1 cellular context compared by ENCODE assay signal in the genomic region with DNA sequence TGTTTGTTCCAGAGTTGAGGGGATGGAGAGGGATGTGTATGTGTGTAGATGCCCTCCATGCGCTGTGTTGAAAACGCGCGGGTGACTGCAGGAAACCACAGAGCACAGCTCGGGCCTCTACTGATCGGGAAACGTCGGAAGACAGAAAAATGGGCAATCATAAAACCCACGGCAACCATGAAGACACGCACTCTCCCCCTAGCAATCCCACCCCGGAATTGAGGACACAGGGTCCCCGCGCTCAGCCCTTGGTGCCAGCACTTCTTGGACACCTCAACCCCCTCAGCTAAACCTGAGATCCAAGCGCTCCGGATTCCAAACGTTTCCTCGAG.
A peak's percentile ranks its signal among the peaks of the same experiment; 100 is the strongest.
TF ChIP-seq lines count a peak whose summit lies in the region.

No MANE protein-coding gene starts in this region.

TF ChIP-seq in K562, 482 proteins besides CTCF, POLR2A, EP300 and RAD21 (continued from another document and continues in another):
- TF ChIP-seq, protein P1, sequence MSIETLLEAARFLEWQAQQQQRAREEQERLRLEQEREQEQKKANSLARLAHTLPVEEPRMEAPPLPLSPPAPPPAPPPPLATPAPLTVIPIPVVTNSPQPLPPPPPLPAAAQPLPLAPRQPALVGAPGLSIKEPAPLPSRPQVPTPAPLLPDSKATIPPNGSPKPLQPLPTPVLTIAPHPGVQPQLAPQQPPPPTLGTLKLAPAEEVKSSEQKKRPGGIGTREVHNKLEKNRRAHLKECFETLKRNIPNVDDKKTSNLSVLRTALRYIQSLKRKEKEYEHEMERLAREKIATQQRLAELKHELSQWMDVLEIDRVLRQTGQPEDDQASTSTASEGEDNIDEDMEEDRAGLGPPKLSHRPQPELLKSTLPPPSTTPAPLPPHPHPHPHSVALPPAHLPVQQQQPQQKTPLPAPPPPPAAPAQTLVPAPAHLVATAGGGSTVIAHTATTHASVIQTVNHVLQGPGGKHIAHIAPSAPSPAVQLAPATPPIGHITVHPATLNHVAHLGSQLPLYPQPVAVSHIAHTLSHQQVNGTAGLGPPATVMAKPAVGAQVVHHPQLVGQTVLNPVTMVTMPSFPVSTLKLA (conservative IDR thresholded peaks at IDR 0.05), result peak; percentile 49 to 77; a peak in 2 of 4 replicates
- no peak for TF ChIP-seq ZNF431 (CRISPR knock-in tag; IDR thresholded peaks at IDR 0.05)
- TF ChIP-seq ZNF644 (tag; IDR thresholded peaks at IDR 0.05; ENCODE audit: low read depth), result no peak
- TF ChIP-seq PHTF2 (CRISPR knock-in tag; IDR thresholded peaks at IDR 0.05), result 0 out of 2 replicates have a peak, but pooled peaks have one; percentile 34
- no peak for TF ChIP-seq KLF6 (CRISPR knock-in tag; IDR thresholded peaks at IDR 0.05; ENCODE audit: borderline replicate concordance)
- peak; percentile 16; the same call in 1 of the 2 replicates for TF ChIP-seq SP1 (CRISPR knock-in tag; IDR thresholded peaks at IDR 0.05)
- TF ChIP-seq, protein P2, sequence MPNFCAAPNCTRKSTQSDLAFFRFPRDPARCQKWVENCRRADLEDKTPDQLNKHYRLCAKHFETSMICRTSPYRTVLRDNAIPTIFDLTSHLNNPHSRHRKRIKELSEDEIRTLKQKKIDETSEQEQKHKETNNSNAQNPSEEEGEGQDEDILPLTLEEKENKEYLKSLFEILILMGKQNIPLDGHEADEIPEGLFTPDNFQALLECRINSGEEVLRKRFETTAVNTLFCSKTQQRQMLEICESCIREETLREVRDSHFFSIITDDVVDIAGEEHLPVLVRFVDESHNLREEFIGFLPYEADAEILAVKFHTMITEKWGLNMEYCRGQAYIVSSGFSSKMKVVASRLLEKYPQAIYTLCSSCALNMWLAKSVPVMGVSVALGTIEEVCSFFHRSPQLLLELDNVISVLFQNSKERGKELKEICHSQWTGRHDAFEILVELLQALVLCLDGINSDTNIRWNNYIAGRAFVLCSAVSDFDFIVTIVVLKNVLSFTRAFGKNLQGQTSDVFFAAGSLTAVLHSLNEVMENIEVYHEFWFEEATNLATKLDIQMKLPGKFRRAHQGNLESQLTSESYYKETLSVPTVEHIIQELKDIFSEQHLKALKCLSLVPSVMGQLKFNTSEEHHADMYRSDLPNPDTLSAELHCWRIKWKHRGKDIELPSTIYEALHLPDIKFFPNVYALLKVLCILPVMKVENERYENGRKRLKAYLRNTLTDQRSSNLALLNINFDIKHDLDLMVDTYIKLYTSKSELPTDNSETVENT (CRISPR knock-in tag; IDR thresholded peaks at IDR 0.05), result no peak
- TF ChIP-seq, protein P3, sequence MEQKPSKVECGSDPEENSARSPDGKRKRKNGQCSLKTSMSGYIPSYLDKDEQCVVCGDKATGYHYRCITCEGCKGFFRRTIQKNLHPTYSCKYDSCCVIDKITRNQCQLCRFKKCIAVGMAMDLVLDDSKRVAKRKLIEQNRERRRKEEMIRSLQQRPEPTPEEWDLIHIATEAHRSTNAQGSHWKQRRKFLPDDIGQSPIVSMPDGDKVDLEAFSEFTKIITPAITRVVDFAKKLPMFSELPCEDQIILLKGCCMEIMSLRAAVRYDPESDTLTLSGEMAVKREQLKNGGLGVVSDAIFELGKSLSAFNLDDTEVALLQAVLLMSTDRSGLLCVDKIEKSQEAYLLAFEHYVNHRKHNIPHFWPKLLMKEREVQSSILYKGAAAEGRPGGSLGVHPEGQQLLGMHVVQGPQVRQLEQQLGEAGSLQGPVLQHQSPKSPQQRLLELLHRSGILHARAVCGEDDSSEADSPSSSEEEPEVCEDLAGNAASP (IDR thresholded peaks at IDR 0.05), result no peak
- no peak for TF ChIP-seq SMAD4 (CRISPR knock-in tag; conservative IDR thresholded peaks at IDR 0.05)
- TF ChIP-seq, protein P4, sequence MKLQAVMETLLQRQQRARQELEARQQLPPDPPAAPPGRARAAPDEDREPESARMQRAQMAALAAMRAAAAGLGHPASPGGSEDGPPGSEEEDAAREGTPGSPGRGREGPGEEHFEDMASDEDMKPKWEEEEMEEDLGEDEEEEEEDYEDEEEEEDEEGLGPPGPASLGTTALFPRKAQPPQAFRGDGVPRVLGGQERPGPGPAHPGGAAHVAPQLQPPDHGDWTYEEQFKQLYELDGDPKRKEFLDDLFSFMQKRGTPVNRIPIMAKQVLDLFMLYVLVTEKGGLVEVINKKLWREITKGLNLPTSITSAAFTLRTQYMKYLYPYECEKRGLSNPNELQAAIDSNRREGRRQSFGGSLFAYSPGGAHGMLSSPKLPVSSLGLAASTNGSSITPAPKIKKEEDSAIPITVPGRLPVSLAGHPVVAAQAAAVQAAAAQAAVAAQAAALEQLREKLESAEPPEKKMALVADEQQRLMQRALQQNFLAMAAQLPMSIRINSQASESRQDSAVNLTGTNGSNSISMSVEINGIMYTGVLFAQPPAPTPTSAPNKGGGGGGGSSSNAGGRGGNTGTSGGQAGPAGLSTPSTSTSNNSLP (IDR thresholded peaks at IDR 0.05; ENCODE audit: borderline replicate concordance, low read depth, low read length), result no peak
- TF ChIP-seq, protein P5, sequence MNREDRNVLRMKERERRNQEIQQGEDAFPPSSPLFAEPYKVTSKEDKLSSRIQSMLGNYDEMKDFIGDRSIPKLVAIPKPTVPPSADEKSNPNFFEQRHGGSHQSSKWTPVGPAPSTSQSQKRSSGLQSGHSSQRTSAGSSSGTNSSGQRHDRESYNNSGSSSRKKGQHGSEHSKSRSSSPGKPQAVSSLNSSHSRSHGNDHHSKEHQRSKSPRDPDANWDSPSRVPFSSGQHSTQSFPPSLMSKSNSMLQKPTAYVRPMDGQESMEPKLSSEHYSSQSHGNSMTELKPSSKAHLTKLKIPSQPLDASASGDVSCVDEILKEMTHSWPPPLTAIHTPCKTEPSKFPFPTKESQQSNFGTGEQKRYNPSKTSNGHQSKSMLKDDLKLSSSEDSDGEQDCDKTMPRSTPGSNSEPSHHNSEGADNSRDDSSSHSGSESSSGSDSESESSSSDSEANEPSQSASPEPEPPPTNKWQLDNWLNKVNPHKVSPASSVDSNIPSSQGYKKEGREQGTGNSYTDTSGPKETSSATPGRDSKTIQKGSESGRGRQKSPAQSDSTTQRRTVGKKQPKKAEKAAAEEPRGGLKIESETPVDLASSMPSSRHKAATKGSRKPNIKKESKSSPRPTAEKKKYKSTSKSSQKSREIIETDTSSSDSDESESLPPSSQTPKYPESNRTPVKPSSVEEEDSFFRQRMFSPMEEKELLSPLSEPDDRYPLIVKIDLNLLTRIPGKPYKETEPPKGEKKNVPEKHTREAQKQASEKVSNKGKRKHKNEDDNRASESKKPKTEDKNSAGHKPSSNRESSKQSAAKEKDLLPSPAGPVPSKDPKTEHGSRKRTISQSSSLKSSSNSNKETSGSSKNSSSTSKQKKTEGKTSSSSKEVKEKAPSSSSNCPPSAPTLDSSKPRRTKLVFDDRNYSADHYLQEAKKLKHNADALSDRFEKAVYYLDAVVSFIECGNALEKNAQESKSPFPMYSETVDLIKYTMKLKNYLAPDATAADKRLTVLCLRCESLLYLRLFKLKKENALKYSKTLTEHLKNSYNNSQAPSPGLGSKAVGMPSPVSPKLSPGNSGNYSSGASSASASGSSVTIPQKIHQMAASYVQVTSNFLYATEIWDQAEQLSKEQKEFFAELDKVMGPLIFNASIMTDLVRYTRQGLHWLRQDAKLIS (CRISPR knock-in tag; IDR thresholded peaks at IDR 0.05), result no peak; the same call in 1 of the 2 replicates
- TF ChIP-seq ATF1 (CRISPR knock-in tag; IDR thresholded peaks at IDR 0.05), result no peak
- no peak for TF ChIP-seq ATF1 (tag; IDR thresholded peaks at IDR 0.05)
- no peak for TF ChIP-seq ZNF778 (CRISPR knock-in tag; IDR thresholded peaks at IDR 0.05)
- TF ChIP-seq, protein P6, sequence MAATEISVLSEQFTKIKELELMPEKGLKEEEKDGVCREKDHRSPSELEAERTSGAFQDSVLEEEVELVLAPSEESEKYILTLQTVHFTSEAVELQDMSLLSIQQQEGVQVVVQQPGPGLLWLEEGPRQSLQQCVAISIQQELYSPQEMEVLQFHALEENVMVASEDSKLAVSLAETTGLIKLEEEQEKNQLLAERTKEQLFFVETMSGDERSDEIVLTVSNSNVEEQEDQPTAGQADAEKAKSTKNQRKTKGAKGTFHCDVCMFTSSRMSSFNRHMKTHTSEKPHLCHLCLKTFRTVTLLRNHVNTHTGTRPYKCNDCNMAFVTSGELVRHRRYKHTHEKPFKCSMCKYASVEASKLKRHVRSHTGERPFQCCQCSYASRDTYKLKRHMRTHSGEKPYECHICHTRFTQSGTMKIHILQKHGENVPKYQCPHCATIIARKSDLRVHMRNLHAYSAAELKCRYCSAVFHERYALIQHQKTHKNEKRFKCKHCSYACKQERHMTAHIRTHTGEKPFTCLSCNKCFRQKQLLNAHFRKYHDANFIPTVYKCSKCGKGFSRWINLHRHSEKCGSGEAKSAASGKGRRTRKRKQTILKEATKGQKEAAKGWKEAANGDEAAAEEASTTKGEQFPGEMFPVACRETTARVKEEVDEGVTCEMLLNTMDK (IDR thresholded peaks at IDR 0.05; ENCODE audit: borderline replicate concordance, insufficient read depth, low read depth, low read length, poor library complexity, severe bottlenecking), result no peak
- peak; percentile 68 for TF ChIP-seq POLR2B (IDR thresholded peaks at IDR 0.05; ENCODE audit: low read depth, partially characterized antibody)
- no peak for TF ChIP-seq MCM3 (IDR thresholded peaks at IDR 0.05)
- TF ChIP-seq CREBBP (IDR thresholded peaks at IDR 0.05; ENCODE audit: low read depth, low read length), result no peak
- TF ChIP-seq ZKSCAN1 (IDR thresholded peaks at IDR 0.05; ENCODE audit: low read depth, low read length), result no peak
- TF ChIP-seq RBM22 (IDR thresholded peaks at IDR 0.05; ENCODE audit: low read depth, low read length, poor library complexity, severe bottlenecking), result no peak
- TF ChIP-seq CEBPG (CRISPR knock-in tag; IDR thresholded peaks at IDR 0.05), result no peak
- no peak for TF ChIP-seq CEBPG (tag; conservative IDR thresholded peaks at IDR 0.05 in 1 of 2, IDR thresholded peaks at IDR 0.05 in 1 of 2)
- peak; percentile 13 for TF ChIP-seq TOE1 (IDR thresholded peaks at IDR 0.05; ENCODE audit: borderline replicate concordance)
- TF ChIP-seq TOE1 (CRISPR knock-in tag; IDR thresholded peaks at IDR 0.05; ENCODE audit: borderline replicate concordance, low read depth), result no peak
- TF ChIP-seq, protein P7, sequence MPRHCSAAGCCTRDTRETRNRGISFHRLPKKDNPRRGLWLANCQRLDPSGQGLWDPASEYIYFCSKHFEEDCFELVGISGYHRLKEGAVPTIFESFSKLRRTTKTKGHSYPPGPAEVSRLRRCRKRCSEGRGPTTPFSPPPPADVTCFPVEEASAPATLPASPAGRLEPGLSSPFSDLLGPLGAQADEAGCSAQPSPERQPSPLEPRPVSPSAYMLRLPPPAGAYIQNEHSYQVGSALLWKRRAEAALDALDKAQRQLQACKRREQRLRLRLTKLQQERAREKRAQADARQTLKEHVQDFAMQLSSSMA (CRISPR knock-in tag; IDR thresholded peaks at IDR 0.05), result no peak
- TF ChIP-seq TCF7L2 (IDR thresholded peaks at IDR 0.05; ENCODE audit: low read depth, low read length), result no peak
- TF ChIP-seq, protein P8, sequence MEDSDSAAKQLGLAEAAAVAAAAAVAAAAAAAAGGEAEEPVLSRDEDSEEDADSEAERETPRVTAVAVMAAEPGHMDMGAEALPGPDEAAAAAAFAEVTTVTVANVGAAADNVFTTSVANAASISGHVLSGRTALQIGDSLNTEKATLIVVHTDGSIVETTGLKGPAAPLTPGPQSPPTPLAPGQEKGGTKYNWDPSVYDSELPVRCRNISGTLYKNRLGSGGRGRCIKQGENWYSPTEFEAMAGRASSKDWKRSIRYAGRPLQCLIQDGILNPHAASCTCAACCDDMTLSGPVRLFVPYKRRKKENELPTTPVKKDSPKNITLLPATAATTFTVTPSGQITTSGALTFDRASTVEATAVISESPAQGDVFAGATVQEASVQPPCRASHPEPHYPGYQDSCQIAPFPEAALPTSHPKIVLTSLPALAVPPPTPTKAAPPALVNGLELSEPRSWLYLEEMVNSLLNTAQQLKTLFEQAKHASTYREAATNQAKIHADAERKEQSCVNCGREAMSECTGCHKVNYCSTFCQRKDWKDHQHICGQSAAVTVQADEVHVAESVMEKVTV (CRISPR knock-in tag; IDR thresholded peaks at IDR 0.05), result no peak
- peak; percentile 52; the same call in 1 of the 2 replicates for TF ChIP-seq PML (IDR thresholded peaks at IDR 0.05; ENCODE audit: low read length)
- TF ChIP-seq RBM17 (IDR thresholded peaks at IDR 0.05; ENCODE audit: borderline replicate concordance, low read depth, low read length), result no peak
- TF ChIP-seq, protein P9, sequence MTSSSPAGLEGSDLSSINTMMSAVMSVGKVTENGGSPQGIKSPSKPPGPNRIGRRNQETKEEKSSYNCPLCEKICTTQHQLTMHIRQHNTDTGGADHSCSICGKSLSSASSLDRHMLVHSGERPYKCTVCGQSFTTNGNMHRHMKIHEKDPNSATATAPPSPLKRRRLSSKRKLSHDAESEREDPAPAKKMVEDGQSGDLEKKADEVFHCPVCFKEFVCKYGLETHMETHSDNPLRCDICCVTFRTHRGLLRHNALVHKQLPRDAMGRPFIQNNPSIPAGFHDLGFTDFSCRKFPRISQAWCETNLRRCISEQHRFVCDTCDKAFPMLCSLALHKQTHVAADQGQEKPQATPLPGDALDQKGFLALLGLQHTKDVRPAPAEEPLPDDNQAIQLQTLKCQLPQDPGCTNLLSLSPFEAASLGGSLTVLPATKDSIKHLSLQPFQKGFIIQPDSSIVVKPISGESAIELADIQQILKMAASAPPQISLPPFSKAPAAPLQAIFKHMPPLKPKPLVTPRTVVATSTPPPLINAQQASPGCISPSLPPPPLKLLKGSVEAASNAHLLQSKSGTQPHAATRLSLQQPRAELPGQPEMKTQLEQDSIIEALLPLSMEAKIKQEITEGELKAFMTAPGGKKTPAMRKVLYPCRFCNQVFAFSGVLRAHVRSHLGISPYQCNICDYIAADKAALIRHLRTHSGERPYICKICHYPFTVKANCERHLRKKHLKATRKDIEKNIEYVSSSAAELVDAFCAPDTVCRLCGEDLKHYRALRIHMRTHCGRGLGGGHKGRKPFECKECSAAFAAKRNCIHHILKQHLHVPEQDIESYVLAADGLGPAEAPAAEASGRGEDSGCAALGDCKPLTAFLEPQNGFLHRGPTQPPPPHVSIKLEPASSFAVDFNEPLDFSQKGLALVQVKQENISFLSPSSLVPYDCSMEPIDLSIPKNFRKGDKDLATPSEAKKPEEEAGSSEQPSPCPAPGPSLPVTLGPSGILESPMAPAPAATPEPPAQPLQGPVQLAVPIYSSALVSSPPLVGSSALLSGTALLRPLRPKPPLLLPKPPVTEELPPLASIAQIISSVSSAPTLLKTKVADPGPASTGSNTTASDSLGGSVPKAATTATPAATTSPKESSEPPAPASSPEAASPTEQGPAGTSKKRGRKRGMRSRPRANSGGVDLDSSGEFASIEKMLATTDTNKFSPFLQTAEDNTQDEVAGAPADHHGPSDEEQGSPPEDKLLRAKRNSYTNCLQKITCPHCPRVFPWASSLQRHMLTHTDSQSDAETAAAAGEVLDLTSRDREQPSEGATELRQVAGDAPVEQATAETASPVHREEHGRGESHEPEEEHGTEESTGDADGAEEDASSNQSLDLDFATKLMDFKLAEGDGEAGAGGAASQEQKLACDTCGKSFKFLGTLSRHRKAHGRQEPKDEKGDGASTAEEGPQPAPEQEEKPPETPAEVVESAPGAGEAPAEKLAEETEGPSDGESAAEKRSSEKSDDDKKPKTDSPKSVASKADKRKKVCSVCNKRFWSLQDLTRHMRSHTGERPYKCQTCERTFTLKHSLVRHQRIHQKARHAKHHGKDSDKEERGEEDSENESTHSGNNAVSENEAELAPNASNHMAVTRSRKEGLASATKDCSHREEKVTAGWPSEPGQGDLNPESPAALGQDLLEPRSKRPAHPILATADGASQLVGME (CRISPR knock-in tag; IDR thresholded peaks at IDR 0.05), result no peak
- TF ChIP-seq RNF2 (IDR thresholded peaks at IDR 0.05), result no peak
- no peak; a peak in 1 of 4 replicates for TF ChIP-seq FOXK2 (conservative IDR thresholded peaks at IDR 0.05 in 1 of 2, IDR thresholded peaks at IDR 0.05 in 1 of 2; ENCODE audit: low read depth in 2 of 2)
- no peak for TF ChIP-seq SRSF1 (IDR thresholded peaks at IDR 0.05; ENCODE audit: low read depth, low read length)
- TF ChIP-seq ZNF76 (CRISPR knock-in tag; IDR thresholded peaks at IDR 0.05; ENCODE audit: borderline replicate concordance), result no peak
